9 cellular contexts compared by ENCODE assay signal in the genomic region with DNA sequence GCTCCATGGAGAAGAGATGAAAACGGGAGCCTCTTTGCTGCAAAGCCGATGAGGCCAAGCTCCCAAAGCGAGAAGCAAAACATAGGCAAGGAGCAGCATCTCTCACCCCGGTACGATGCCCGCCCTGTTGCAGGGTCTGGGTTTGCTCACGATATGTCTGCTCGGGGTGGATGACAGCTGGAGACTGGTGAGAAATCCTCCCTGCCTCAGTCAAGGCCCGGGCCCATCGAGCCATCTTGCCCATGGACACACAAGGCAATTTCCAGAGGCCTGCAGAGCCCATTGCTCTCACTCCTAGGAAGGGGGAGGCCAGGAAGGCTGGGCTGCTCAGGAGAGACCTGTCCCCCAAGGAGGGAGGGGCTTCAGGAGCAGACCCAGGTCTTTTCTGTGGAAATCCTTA.
"Had no signal": no experiment of that assay in that cellular context is flagged by ENCODE, and none has a peak within 500 bp of the region (broad histone marks: within the 10 kb centered on the region; RNA-seq: fewer than 3 reads in every experiment).

No MANE protein-coding gene starts in this region.

- H3K4me3 ChIP-seq: GM23248, GM23338, HAP-1 had no signal

- H3K4me3 Mint-ChIP-seq: GM23338, H9, HFFc6 had no signal

- DNase-seq: GM23248, GOT3, H7, H9, HCEC 1CT, HFFc6 had no signal

- H3K4me1 Mint-ChIP-seq: GM23338, H9 had no signal

- H3K9me3 ChIP-seq: HAP-1 had no signal

- H3K9ac ChIP-seq: GM23248 had no signal

- H3K9me3 Mint-ChIP-seq: GM23338, H9 had no signal

- ATAC-seq: GM23338, HCT116 had no signal

- H3K27ac Mint-ChIP-seq: GM23338, H9, HFFc6 had no signal

- H3K4me1 ChIP-seq: HAP-1 had no signal

- H3K27ac ChIP-seq: GM23248 had no signal

- H3K36me3 ChIP-seq: HAP-1 had no signal
